In genomic region chr1:114581335-114582287, GRCh38 we compare ENCODE assay signal across 8 cellular contexts. TPM values are rescaled to one million over a fixed set of nuclear protein-coding genes. Genes with fewer than 3 reads are reported as not detected.
DNase-seq lines count a peak whose midpoint lies in the region; ATAC-seq, FAIRE-seq and TF ChIP-seq lines count a peak whose summit lies in the region.

TSS of gene BCAS2 (minus strand) at chr1:114581615. CDS start at chr1:114581591, 24 bp downstream.

- peak; percentile 82 to 96 (median 95) for TF ChIP-seq POLR2A in body of pancreas (IDR thresholded peaks at IDR 0.05)

- peak; percentile 98 for ATAC-seq in GM18520 (IDR thresholded peaks at IDR 0.05; ENCODE audit: unreplicated experiment)
- peak; percentile 99 for ATAC-seq in HG03064 (IDR thresholded peaks at IDR 0.05; ENCODE audit: low read depth, unreplicated experiment)
- peak; percentile 100 for ATAC-seq in body of pancreas
- peak; percentile 99 for ATAC-seq in sciatic nerve

- 4 to 5% methylated on average over 38 to 40 of the region's 40 CpGs for WGBS in body of pancreas, 2 donors

- intact Hi-C loops in body of pancreas (cut with DNase I), result no loop called here
- intact Hi-C loops in sciatic nerve (cut with DNase I), result no loop called here

- H3K27me3 ChIP-seq in body of pancreas, result no peaks in the 10 kb centered on the region

- DNase-seq in NCI-H2107 treated with DMSO at 0.1 percent for 48 hours (lab: John Stamatoyannopoulos, UW; ENCODE audit: unreplicated experiment) (peak; percentile 99), body of pancreas (peak; percentile 97 to 99 (median 98)), iPS DF 19.7 (ENCODE audit: low read depth, low spot score) (peak; percentile 97), sciatic nerve (ENCODE audit: low spot score) (peak; percentile 97)

- peak within 1 kb of the TSS in 1 of 2 donors; percentile 35 for H3K4me3 ChIP-seq in body of pancreas

- no peaks in the 10 kb centered on the region for H3K9me3 ChIP-seq in body of pancreas

- peak within 1 kb of the TSS; percentile 53 for H3K27ac ChIP-seq in 22Rv1
- peak within 1 kb of the TSS; percentile 79 to 86 (median 83) for H3K27ac ChIP-seq in body of pancreas

- FAIRE-seq in TTC549 (lab: Jason Lieb, UNC), result peak; percentile 98

- H3K36me3 ChIP-seq in body of pancreas (replicated peaks in 1 of 2; ENCODE audit: insufficient read depth in 1 of 2, low read depth in 2 of 2), result no peaks in the 10 kb centered on the region

- H3K4me1 ChIP-seq in body of pancreas, result peaks cover 29% of the 10 kb centered on the region

- TF ChIP-seq CTCF in 22Rv1 (IDR thresholded peaks at IDR 0.05), result no peak
- TF ChIP-seq CTCF in body of pancreas (IDR thresholded peaks at IDR 0.05), result no peak

RNA-seq across cellular contexts. Expression of gene BCAS2, which starts in this region (rescaled TPM):
- total RNA-seq in body of pancreas (10 to 100 TPM; 15.3 to 20.8 TPM), sciatic nerve (25.2 TPM)
